10 cellular contexts compared by ENCODE assay signal in the genomic region with DNA sequence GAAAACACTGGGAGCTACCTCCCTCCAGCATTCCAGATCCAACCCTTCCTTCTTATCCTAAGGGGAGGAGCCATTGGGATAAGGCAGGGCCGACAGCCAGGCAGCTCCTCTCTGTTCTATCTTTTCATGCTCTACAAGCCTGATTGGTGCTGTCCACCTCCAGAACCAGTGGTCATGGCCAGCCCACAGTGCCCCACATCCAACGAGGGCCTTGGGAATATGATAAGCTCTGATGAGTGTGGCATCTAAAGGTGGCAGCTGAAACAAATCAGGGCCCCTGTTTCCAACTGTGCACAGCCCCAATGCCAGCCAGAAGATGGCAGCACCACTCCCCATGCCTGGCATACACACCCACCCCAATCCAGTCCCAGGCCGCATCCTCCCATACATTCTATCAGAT.
DNase-seq lines count a peak whose midpoint lies in the region; ATAC-seq and TF ChIP-seq lines count a peak whose summit lies in the region.
"Had no signal": no experiment of that assay in that cellular context is flagged by ENCODE, and none has a peak within 500 bp of the region (broad histone marks: within the 10 kb centered on the region; RNA-seq: fewer than 3 reads in every experiment).

No MANE protein-coding gene starts in this region.

- no peak overlapping the region for H3K4me3 ChIP-seq in adrenal gland

- TF ChIP-seq CTCF in adrenal gland (IDR thresholded peaks at IDR 0.05), result peak in 5 of 6 experiments; percentile 23 to 53 (median 35)

- no peaks in the 10 kb centered on the region for H3K27me3 ChIP-seq in adrenal gland
- H3K27me3 ChIP-seq: neutrophil had no signal

- H3K36me3 ChIP-seq in adrenal gland (replicated peaks in 1 of 2), result no peaks in the 10 kb centered on the region
- H3K36me3 ChIP-seq: neutrophil had no signal

- H3K9me3 ChIP-seq in adrenal gland (replicated peaks in 1 of 3), result no peaks in the 10 kb centered on the region
- H3K9me3 ChIP-seq: neutrophil had no signal

- WGBS in adrenal gland, 4 donors, result 41 to 60% (median 46%) methylated on average over 2 to 3 of the region's 3 CpGs

- TF ChIP-seq POLR2A in adrenal gland (IDR thresholded peaks at IDR 0.05), result no peak

- no peaks in the 10 kb centered on the region for H3K4me1 ChIP-seq in adrenal gland (replicated peaks in 1 of 2)

- intact Hi-C loops in adrenal gland (cut with DNase I), result no loop called here

- ATAC-seq in HG03159 (IDR thresholded peaks at IDR 0.05; ENCODE audit: unreplicated experiment), result peak; percentile 68
- peak; percentile 92 for ATAC-seq in left lobe of liver
- ATAC-seq in HG03045 (IDR thresholded peaks at IDR 0.05; ENCODE audit: unreplicated experiment), result no peak

- no peak overlapping the region for H3K27ac ChIP-seq in adrenal gland
- H3K27ac ChIP-seq: neutrophil had no signal

- DNase-seq in NCI-H146 (lab: John Stamatoyannopoulos, UW) (peak; percentile 5), NCI-H146 treated with DMSO at 0.1 percent for 48 hours (lab: John Stamatoyannopoulos, UW; ENCODE audit: unreplicated experiment) (no peak), adrenal gland (peak in 6 of 7 donors; percentile 14 to 64 (median 44)), left lobe of liver (ENCODE audit: low spot score) (peak; percentile 49), NCI-H345 treated with DMSO at 0.1 percent for 48 hours (lab: John Stamatoyannopoulos, UW; ENCODE audit: unreplicated experiment) (no peak), NCI-H1092 (lab: John Stamatoyannopoulos, UW) (no peak)
- DNase-seq: CD4-positive, CD25-positive, alpha-beta regulatory T cell had no signal

Comparison
In these comparisons a context has a peak if more than half of its experiments do, and no peak if none do; other contexts are left out.
1. DNase-seq: peak in NCI-H146 (single experiment), adrenal gland (6 of 7) and left lobe of liver (single experiment); none in NCI-H146 treated with DMSO at 0.1 percent for 48 hours (single experiment), NCI-H345 treated with DMSO at 0.1 percent for 48 hours (single experiment) and NCI-H1092 (single experiment).